Comparison of ENCODE assay signal across 9 cellular contexts in the genomic region with DNA sequence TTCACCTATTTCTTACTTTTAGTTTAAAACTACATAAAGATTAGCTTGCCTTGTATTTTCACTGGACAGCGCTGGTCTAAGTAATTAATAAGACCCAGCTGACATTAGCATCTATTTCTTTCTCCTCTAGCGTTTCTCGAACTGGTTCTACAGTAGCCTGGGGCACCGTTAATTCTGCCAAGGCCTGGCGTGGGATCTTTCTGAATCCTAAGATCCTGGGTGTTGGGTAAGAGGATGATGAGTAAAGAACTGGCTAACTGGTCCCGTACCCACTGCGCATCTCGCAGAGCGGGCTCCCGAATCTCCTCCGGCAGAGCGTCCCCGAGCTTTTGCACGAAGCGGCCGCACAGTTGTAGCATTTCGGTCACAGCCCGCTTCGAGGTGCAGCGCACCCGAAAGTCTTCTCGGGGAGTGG. TPM values are rescaled to one million over a fixed set of nuclear protein-coding genes. Genes with fewer than 3 reads are reported as not detected.
DNase-seq lines count a peak whose midpoint lies in the region; ATAC-seq and TF ChIP-seq lines count a peak whose summit lies in the region.
"Had no signal": no experiment of that assay in that cellular context is flagged by ENCODE, and none has a peak within 500 bp of the region (broad histone marks: within the 10 kb centered on the region; RNA-seq: fewer than 3 reads in every experiment).

No MANE protein-coding gene starts in this region.

- peak; percentile 29 for ATAC-seq in GM21717 (IDR thresholded peaks at IDR 0.05; ENCODE audit: unreplicated experiment)
- peak; percentile 62 to 72 (median 68) for ATAC-seq in T-cell (replicated peaks in 1 of 4)

- H3K9me3 ChIP-seq in osteoblast (ENCODE audit: low read depth, low read length), result no peaks in the 10 kb centered on the region

- H3K79me2 ChIP-seq in osteoblast (ENCODE audit: insufficient read depth, low read length), result peaks cover 19% of the 10 kb centered on the region

- peak overlapping the region; percentile 99 for H3K27ac ChIP-seq in osteoblast (ENCODE audit: low read depth, low read length)

- DNase-seq in NCI-H510A treated with DMSO at 0.1 percent for 48 hours (lab: John Stamatoyannopoulos, UW) (peak; percentile 89), NCI-H510A (lab: John Stamatoyannopoulos, UW) (no peak), T-cell (no peak), fibroblast of peridontal ligament (ENCODE audit: extremely low read depth) (peak; percentile 78), osteoblast (ENCODE audit: insufficient read length, low spot score, missing footprints) (peak; percentile 95), OCI-M2 (lab: John Stamatoyannopoulos, UW; ENCODE audit: unreplicated experiment) (no peak)

- H3K27ac Mint-ChIP-seq in IgD-negative memory B cell (peak overlapping the region; percentile 91 to 98 (median 97)), T-cell (peak overlapping the region; percentile 93 to 96)

- no peaks in the 10 kb centered on the region for H3K27me3 Mint-ChIP-seq in IgD-negative memory B cell
- no peaks in the 10 kb centered on the region for H3K27me3 Mint-ChIP-seq in T-cell

- POLR2A ChIA-PET in T-cell (lab: Charles Lee), result interaction anchor here in 1 of 2 donors (0.5 to 0.8 kb wide), 3 partner anchors 69 to 885 kb away, joined by 3 to 7 read pairs (median 4); no protein-coding TSS in a partner anchor

- H3K9me3 Mint-ChIP-seq in IgD-negative memory B cell, result peaks cover 2 to 5% (median 4%) of the 10 kb centered on the region in 3 donors
- no peaks in the 10 kb centered on the region for H3K9me3 Mint-ChIP-seq in T-cell

- no peaks in the 10 kb centered on the region for H4K20me1 ChIP-seq in osteoblast (ENCODE audit: insufficient read depth, low read length)

- H3K4me3 ChIP-seq in osteoblast (ENCODE audit: insufficient read depth, low read length), result peak overlapping the region; percentile 97

- TF ChIP-seq CTCF in osteoblast (IDR thresholded peaks at IDR 0.05; ENCODE audit: extremely low read depth, low read depth, low read length), result no peak

- H3K4me1 Mint-ChIP-seq in IgD-negative memory B cell (peaks cover 15 to 32% (median 22%) of the 10 kb centered on the region in 3 donors), T-cell (peaks cover 41 to 53% (median 52%) of the 10 kb centered on the region in 3 donors)

- CTCF ChIA-PET in T-cell (lab: Charles Lee), result interaction anchor here (0.6 to 1.6 kb wide), 7 partner anchors 10 to 758 kb away, joined by 3 to 8 read pairs (median 4); a partner anchor contains a TSS

- H3K4me1 ChIP-seq in osteoblast (ENCODE audit: insufficient read depth, low read length), result peaks cover 13% of the 10 kb centered on the region

- H3K27me3 ChIP-seq in osteoblast (ENCODE audit: insufficient read depth, low read length), result no peaks in the 10 kb centered on the region

- peak overlapping the region; percentile 96 for H3K4me2 ChIP-seq in osteoblast (ENCODE audit: insufficient read depth, low read length)

- peak overlapping the region; percentile 100 for H2AFZ ChIP-seq in osteoblast (ENCODE audit: low read length)

- H3K36me3 Mint-ChIP-seq in IgD-negative memory B cell (peaks cover 2% of the 10 kb centered on the region), T-cell (peaks cover 13% of the 10 kb centered on the region)

- H3K4me3 Mint-ChIP-seq in IgD-negative memory B cell (peak overlapping the region; percentile 94 to 99 (median 98)), T-cell (peak overlapping the region; percentile 98)

- peaks cover 3% of the 10 kb centered on the region for H3K36me3 ChIP-seq in osteoblast (ENCODE audit: insufficient read depth, low read length)

RNA-seq across cellular contexts. Expression of a gene that starts 0.3 kb away (rescaled TPM):
- polyA plus RNA-seq in IgD-negative memory B cell, result 71.5 TPM
- total RNA-seq in T-cell, result 10 to 100 TPM; 24.2 to 37.8 (median 29.7) TPM
- total RNA-seq in osteoblast, result 28.2 and 29.8 TPM in 2 replicates

RNA-seq across cellular contexts. Expression of a gene that starts 0.4 kb away (rescaled TPM):
- polyA plus RNA-seq in IgD-negative memory B cell, result 30.0 TPM
- total RNA-seq in T-cell (10 to 100 TPM in 4 of 5 donors, 1 to 10 TPM in 1; 9.5 to 14.7 (median 12.9) TPM), osteoblast (14.1 and 18.3 TPM in 2 replicates)

RNA-seq across cellular contexts. Expression of a gene that starts 56.2 kb away (rescaled TPM):
- 0.80 TPM for polyA plus RNA-seq in IgD-negative memory B cell
- total RNA-seq in T-cell (under 1 TPM in 1 of 5 donors, not detected in 4; 0.57 TPM), osteoblast (not detected in 2 replicates)
- total RNA-seq: lung microvascular endothelial cell had no signal

Comparison
In these comparisons a context has a peak if more than half of its experiments do, and no peak if none do; other contexts are left out.
1. DNase-seq: peak in NCI-H510A treated with DMSO at 0.1 percent for 48 hours (single experiment), fibroblast of peridontal ligament (single experiment) and osteoblast (single experiment); none in NCI-H510A (single experiment), T-cell (0 of 34) and OCI-M2 (single experiment).